In the genomic region with DNA sequence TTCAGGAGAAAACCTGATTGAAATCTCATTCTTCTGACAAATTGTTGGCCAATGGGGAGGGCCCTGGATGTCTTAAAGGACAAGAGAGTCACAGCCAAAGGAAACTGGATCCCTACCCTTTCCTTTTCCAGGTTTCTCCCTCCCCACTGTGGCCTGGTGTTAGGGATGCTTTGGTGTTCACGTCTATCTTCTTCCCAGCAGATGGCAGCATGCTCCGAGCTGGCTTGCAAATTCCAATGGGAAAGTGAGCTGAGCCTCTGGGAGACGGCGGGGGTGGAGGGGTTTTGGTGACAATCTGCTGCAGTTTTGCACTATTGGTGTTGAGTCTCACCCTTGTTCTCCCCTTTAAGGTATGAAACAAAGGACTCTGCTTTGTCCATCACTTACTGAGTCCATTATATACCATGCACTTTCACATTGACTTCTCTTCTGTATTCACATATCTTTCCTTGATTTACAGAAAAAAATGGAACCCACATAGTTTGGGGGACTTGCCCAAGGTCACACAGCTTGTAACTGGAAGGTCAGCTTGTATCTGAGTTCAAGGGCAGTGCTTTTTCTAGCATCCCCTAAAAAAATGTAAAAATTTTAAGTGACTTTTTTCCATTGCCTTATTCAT, we compare ENCODE assay signal across 8 cellular contexts. TPM values are rescaled to one million over a fixed set of nuclear protein-coding genes. Genes with fewer than 3 reads are reported as not detected.
DNase-seq lines count a peak whose midpoint lies in the region; ATAC-seq and TF ChIP-seq lines count a peak whose summit lies in the region.

No MANE protein-coding gene starts in this region.

- ATAC-seq in HG02759 (IDR thresholded peaks at IDR 0.05; ENCODE audit: unreplicated experiment) (no peak), HG03135 (IDR thresholded peaks at IDR 0.05; ENCODE audit: unreplicated experiment) (no peak)

- intact Hi-C loops in ovary (cut with DNase I), result no loop called here

- DNase-seq in BE2C (peak; percentile 56), RWPE1 (ENCODE audit: low spot score) (peak; percentile 76), fibroblast of peridontal ligament (ENCODE audit: extremely low read depth) (peak; percentile 57), ovary (peak in 3 of 5 donors; percentile 28 to 41 (median 28)), CD1c-positive myeloid dendritic cell (ENCODE audit: extremely low spot score) (no peak)

- POLR2A ChIA-PET in RWPE1 (lab: Yijun Ruan, JAX; ENCODE audit: low non-redundant PET), result no interaction called here

- no peaks in the 10 kb centered on the region for H3K79me2 ChIP-seq in KMS-11 (ENCODE audit: insufficient read depth, low read depth)

- TF ChIP-seq CTCF in BE2C (IDR thresholded peaks at IDR 0.05; ENCODE audit: low read depth, low read length), result peak; percentile 89
- 0 out of 2 replicates have a peak, but pooled peaks have one; percentile 10 for TF ChIP-seq CTCF in KMS-11 (conservative IDR thresholded peaks at IDR 0.05; ENCODE audit: low read depth, low read length)
- TF ChIP-seq CTCF in RWPE1 (conservative IDR thresholded peaks at IDR 0.05; ENCODE audit: low read depth), result peak; percentile 86
- TF ChIP-seq CTCF in ovary (IDR thresholded peaks at IDR 0.05), result no peak

- H3K4me2 ChIP-seq in KMS-11, result no peak overlapping the region

- no peak overlapping the region for H3K9ac ChIP-seq in KMS-11

- H3K4me3 ChIP-seq in BE2C (ENCODE audit: low read depth, low read length), result no peak overlapping the region
- no peak overlapping the region for H3K4me3 ChIP-seq in KMS-11 (IDR thresholded peaks at IDR 0.05; ENCODE audit: insufficient read depth, low read depth, low read length)
- H3K4me3 ChIP-seq in ovary, result no peak overlapping the region

- H3K4me1 ChIP-seq in BE2C (no peaks in the 10 kb centered on the region), KMS-11 (ENCODE audit: low read depth, poor library complexity, severe bottlenecking) (no peaks in the 10 kb centered on the region), ovary (ENCODE audit: insufficient read depth) (no peaks in the 10 kb centered on the region)

- H3K27me3 ChIP-seq in BE2C (peaks cover 5% of the 10 kb centered on the region), KMS-11 (ENCODE audit: insufficient read depth, low read depth) (no peaks in the 10 kb centered on the region), ovary (no peaks in the 10 kb centered on the region)

- no peak overlapping the region for H3K27ac ChIP-seq in KMS-11
- H3K27ac ChIP-seq in RWPE1, result no peak overlapping the region
- H3K27ac ChIP-seq in ovary, result no peak overlapping the region

- H4K20me1 ChIP-seq in KMS-11 (ENCODE audit: insufficient read depth), result no peaks in the 10 kb centered on the region

- CTCF ChIA-PET in RWPE1 (lab: Yijun Ruan, JAX), result interaction anchor here (0.6 to 2.6 kb wide), 13 partner anchors 9 to 1395 kb away, joined by 3 to 26 read pairs (median 4); partner anchors contain the start of gene CCDC177

- H2AFZ ChIP-seq in KMS-11 (ENCODE audit: low read depth), result no peak overlapping the region

- 1 to 3% (median 1%) methylated on average over 4 of the region's 4 CpGs for WGBS in ovary, 3 donors

- TF ChIP-seq EP300 in ovary (IDR thresholded peaks at IDR 0.05), result no peak

- no peak for TF ChIP-seq POLR2A in ovary (IDR thresholded peaks at IDR 0.05)

- H3K9me3 ChIP-seq in BE2C, result no peaks in the 10 kb centered on the region
- no peaks in the 10 kb centered on the region for H3K9me3 ChIP-seq in ovary

- H3K36me3 ChIP-seq in BE2C (no peaks in the 10 kb centered on the region), KMS-11 (ENCODE audit: insufficient read depth) (no peaks in the 10 kb centered on the region), ovary (no peaks in the 10 kb centered on the region)

RNA-seq across cellular contexts. Expression of gene CCDC177, which starts 39.3 kb away (rescaled TPM):
- 0.36 TPM for polyA plus RNA-seq in BE2C (2012; ENCODE audit: insufficient read depth, insufficient read length, low read depth)
- total RNA-seq in ovary, result not detected
- polyA plus RNA-seq in ovary, result under 1 TPM in 1 of 2 donors, not detected in 1; 0.04 TPM

RNA-seq across cellular contexts. Expression of gene PLEKHD1, which starts 50.8 kb away (rescaled TPM):
- polyA plus RNA-seq in BE2C (2012; ENCODE audit: insufficient read depth, insufficient read length, low read depth), result 0.14 TPM
- under 1 TPM in 5 of 7 donors, not detected in 2; under 0.01 to 0.15 (median 0.08) TPM for total RNA-seq in ovary
- under 1 TPM in 1 of 2 donors, not detected in 1; 0.05 TPM for polyA plus RNA-seq in ovary

Comparison
In these comparisons a context has a peak if more than half of its experiments do, and no peak if none do; other contexts are left out.
1. CTCF ChIP-seq: peak in BE2C (single experiment), KMS-11 (single experiment) and RWPE1 (single experiment); none in ovary (0 of 3).